In the genomic region with DNA sequence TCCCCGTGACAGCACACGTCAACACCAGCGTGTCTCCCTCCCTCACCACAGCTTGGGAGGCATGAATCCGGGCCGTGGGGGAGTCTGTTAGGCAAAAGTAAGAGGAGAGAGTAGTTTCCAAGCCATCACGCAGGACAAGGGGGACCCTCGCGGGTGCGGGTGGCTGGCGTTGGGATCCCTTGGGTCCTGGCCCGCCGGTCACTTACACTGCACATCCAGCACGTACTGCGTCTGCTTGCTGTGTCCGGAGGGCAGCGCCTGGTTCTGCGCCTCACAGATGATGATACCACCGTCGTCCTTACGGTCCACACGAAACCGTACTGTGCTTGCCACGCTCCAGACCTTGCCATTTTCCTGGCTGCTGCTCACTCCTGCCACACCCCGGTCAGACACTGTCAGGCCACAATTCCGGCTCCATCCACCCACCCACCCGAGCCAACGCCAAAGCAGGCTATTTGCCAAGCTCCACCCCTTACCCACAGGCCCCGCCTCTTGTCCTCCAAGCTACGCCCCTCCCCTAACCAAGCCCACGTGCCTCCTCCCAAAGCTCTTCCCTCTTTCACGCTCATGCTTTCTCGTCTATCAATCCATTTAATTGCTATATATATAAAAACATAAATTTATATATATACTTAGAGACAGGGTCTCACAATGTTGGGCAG, we compare ENCODE assay signal across 1 cellular context.
TF ChIP-seq lines count a peak whose summit lies in the region.

No MANE protein-coding gene starts in this region.

TF ChIP-seq in H1, 55 proteins besides CTCF, POLR2A, EP300 and RAD21:
- no peak for TF ChIP-seq BCL11A (IDR thresholded peaks at IDR 0.05; ENCODE audit: low read depth in 2 of 2, low read length in 2 of 2)
- no peak for TF ChIP-seq FOSL1 (IDR thresholded peaks at IDR 0.05; ENCODE audit: insufficient read depth, low read depth, low read length)
- no peak for TF ChIP-seq CEBPB (IDR thresholded peaks at IDR 0.05; ENCODE audit: low read depth, low read length)
- TF ChIP-seq TAF7 (optimal IDR thresholded peaks at IDR 0.05; ENCODE audit: borderline replicate concordance, low read depth, low read length), result no peak
- no peak for TF ChIP-seq CBX5 (IDR thresholded peaks at IDR 0.05; ENCODE audit: low read depth, low read length)
- no peak for TF ChIP-seq SIX5 (IDR thresholded peaks at IDR 0.05; ENCODE audit: low read depth, low read length)
- no peak for TF ChIP-seq TEAD4 (IDR thresholded peaks at IDR 0.05; ENCODE audit: low read depth, low read length)
- TF ChIP-seq SUZ12 (IDR thresholded peaks at IDR 0.05; ENCODE audit: low read length), result no peak
- TF ChIP-seq YY1 (IDR thresholded peaks at IDR 0.05; ENCODE audit: low read depth, low read length), result no peak
- no peak for TF ChIP-seq RNF2 (IDR thresholded peaks at IDR 0.05; ENCODE audit: borderline replicate concordance, low read depth, low read length, missing control alignments, poor library complexity, severe bottlenecking)
- TF ChIP-seq CBX8 (IDR thresholded peaks at IDR 0.05; ENCODE audit: borderline replicate concordance, low read depth, low read length), result no peak
